ENCODE assay signal across 8 cellular contexts in the genomic region with DNA sequence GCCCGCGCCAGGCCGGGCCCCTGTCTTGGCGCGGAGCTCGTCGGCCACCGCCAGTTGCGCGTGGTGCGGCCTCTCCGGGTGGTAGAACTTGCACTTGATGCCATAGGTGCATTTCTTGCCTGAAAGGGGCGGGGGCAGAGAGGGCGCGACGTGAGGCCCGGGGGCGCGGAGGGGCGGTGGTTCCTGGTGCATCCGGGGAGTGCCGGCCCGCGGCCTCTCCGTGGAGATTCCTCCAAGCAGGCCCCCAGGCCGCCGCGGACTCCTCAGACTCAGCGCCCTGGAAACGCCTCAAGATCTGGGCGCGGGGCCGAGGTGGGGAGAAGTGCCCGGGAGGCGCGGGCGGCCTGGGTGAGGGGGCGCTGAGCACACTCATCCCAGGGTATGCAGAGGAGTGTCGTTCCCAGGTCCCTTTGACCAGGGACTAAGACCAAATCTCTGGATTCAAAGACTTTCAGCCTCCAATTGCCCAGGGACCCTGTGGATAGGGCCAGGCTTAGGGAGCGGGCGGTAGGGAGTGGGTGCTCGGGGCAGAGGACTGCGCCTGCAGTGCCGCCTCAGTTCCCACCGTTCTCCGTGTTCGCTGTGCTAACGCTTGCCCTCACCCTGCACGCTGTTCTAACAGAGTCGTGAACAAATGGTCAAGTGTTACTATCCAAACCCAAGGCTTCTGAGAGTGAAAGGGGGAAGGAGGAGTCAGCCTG. TPM values are rescaled to one million over a fixed set of nuclear protein-coding genes. Genes with fewer than 3 reads are reported as not detected.
DNase-seq lines count a peak whose midpoint lies in the region; ATAC-seq and TF ChIP-seq lines count a peak whose summit lies in the region.

No MANE protein-coding gene starts in this region.

- H3K36me3 ChIP-seq in mucosa of rectum (ENCODE audit: control insufficient read depth in 2 of 2, insufficient read depth in 2 of 2, low read length in 2 of 2): peaks cover 0 to 5% of the 10 kb centered on the region in 2 donors

- H3K4me1 ChIP-seq in mucosa of rectum (ENCODE audit: control insufficient read depth in 2 of 2, insufficient read depth in 2 of 2, low read length in 2 of 2): peaks cover 40 to 48% of the 10 kb centered on the region in 2 donors

- H3K27ac Mint-ChIP-seq in type B pancreatic cell: no peak overlapping the region

- H3K4me3 Mint-ChIP-seq in activated T-cell treated with anti-CD3 and anti-CD28 coated beads, Interleukin-2, amount 50 U/mL, for 4 hours: no peak overlapping the region
- no peak overlapping the region for H3K4me3 Mint-ChIP-seq in type B pancreatic cell

- no peaks in the 10 kb centered on the region for H3K9me3 ChIP-seq in mucosa of rectum (ENCODE audit: control insufficient read depth in 2 of 2, low read length in 2 of 2)

- TF ChIP-seq CTCF in type B pancreatic cell (conservative IDR thresholded peaks at IDR 0.05): no peak
- no peak for TF ChIP-seq CTCF in GM10248 (IDR thresholded peaks at IDR 0.05; ENCODE audit: control extremely low read depth, extremely low read depth, low read depth, missing control alignments)
- no peak for TF ChIP-seq CTCF in GM13977 (IDR thresholded peaks at IDR 0.05; ENCODE audit: extremely low read depth, insufficient read depth, missing control alignments)

- H3K27me3 ChIP-seq in mucosa of rectum (ENCODE audit: control insufficient read depth in 2 of 2, insufficient read depth in 2 of 2, low read length in 2 of 2): no peaks in the 10 kb centered on the region

- peak; percentile 5 to 49 for ATAC-seq in activated T-cell treated with anti-CD3 and anti-CD28 coated beads, Interleukin-2, amount 50 U/mL, for 4 hours

- in situ Hi-C loops in GM13977 (cut with MboI; ENCODE audit: low pct_unique_long_range_greater_than_20kb, low sequenced_read_pairs, unreplicated experiment): no loop called here

- no peaks in the 10 kb centered on the region for H3K4me1 Mint-ChIP-seq in activated T-cell treated with anti-CD3 and anti-CD28 coated beads, Interleukin-2, amount 50 U/mL, for 4 hours (ENCODE audit: low read depth)
- H3K4me1 Mint-ChIP-seq in type B pancreatic cell (ENCODE audit: unreplicated experiment): peaks cover 16% of the 10 kb centered on the region

- H3K36me3 Mint-ChIP-seq in activated T-cell treated with anti-CD3 and anti-CD28 coated beads, Interleukin-2, amount 50 U/mL, for 4 hours (ENCODE audit: insufficient read depth): peaks cover 11% of the 10 kb centered on the region
- H3K36me3 Mint-ChIP-seq in type B pancreatic cell: no peaks in the 10 kb centered on the region

- H3K27ac ChIP-seq in mucosa of rectum (ENCODE audit: low read depth in 2 of 2, low read length in 2 of 2): peak overlapping the region; percentile 83 to 84

- CTCF ChIA-PET in GM10248 (lab: Yijun Ruan, JAX): interaction anchor here (1.5 kb wide), 1 partner anchor 65 kb away, joined by 4 read pairs; no protein-coding TSS in a partner anchor

- DNase-seq in activated T-cell treated with anti-CD3 and anti-CD28 coated beads, Interleukin-2, amount 50 U/mL, for 4 hours: no peak
- DNase-seq in activated T-cell treated with anti-CD3 and anti-CD28 coated beads for 4 hours (no peak), erythroblast (lab: John Stamatoyannopoulos, UW) (peak; percentile 55 to 60), type B pancreatic cell (ENCODE audit: extremely low spot score, unreplicated experiment) (peak; percentile 80), GM10248 (ENCODE audit: extremely low spot score) (no peak), NCI-H1092 treated with DMSO at 0.1 percent for 48 hours (lab: John Stamatoyannopoulos, UW) (no peak), GM13977 (ENCODE audit: low spot score) (no peak)

- POLR2A ChIA-PET in GM10248 (lab: Yijun Ruan, JAX): interaction anchor here (0.6 kb wide), 1 partner anchor 86 kb away, joined by 3 read pairs; no protein-coding TSS in a partner anchor

- H3K27me3 Mint-ChIP-seq in activated T-cell treated with anti-CD3 and anti-CD28 coated beads, Interleukin-2, amount 50 U/mL, for 4 hours (ENCODE audit: low read depth): no peaks in the 10 kb centered on the region
- peaks cover 31% of the 10 kb centered on the region for H3K27me3 Mint-ChIP-seq in type B pancreatic cell

- H3K9me3 Mint-ChIP-seq in activated T-cell treated with anti-CD3 and anti-CD28 coated beads, Interleukin-2, amount 50 U/mL, for 4 hours: no peaks in the 10 kb centered on the region
- H3K9me3 Mint-ChIP-seq in type B pancreatic cell: no peaks in the 10 kb centered on the region

- peak overlapping the region; percentile 62 to 72 for H3K4me3 ChIP-seq in mucosa of rectum (ENCODE audit: low read length in 2 of 2)

- H3K9ac ChIP-seq in mucosa of rectum (ENCODE audit: low read depth in 1 of 2, low read length in 2 of 2): peak overlapping the region; percentile 52 to 82

- TF ChIP-seq POLR2A in erythroblast (IDR thresholded peaks at IDR 0.05; ENCODE audit: low read length): no peak

RNA-seq across cellular contexts. Expression of gene ZC3H12D, which starts 33.3 kb away (rescaled TPM):
- total RNA-seq in activated T-cell treated with anti-CD3 and anti-CD28 coated beads, Interleukin-2, amount 50 U/mL, for 4 hours: 10 to 100 TPM; 22.2 to 51.5 (median 42.5) TPM
- total RNA-seq in type B pancreatic cell (ENCODE audit: low replicate concordance): 0.58 and 0.98 TPM in 2 replicates

RNA-seq across cellular contexts. Expression of gene SUMO4, which starts 51.4 kb away (rescaled TPM):
- total RNA-seq in activated T-cell treated with anti-CD3 and anti-CD28 coated beads, Interleukin-2, amount 50 U/mL, for 4 hours: 1 to 10 TPM; 2.6 to 3.0 (median 2.7) TPM
- 0.98 and 2.8 TPM in 2 replicates for total RNA-seq in type B pancreatic cell (ENCODE audit: low replicate concordance)

Comparison
In these comparisons a context has a peak if more than half of its experiments do, and no peak if none do; other contexts are left out.
1. DNase-seq: peak in erythroblast (2 of 2) and type B pancreatic cell (single experiment); none in activated T-cell treated with anti-CD3 and anti-CD28 coated beads, Interleukin-2, amount 50 U/mL, for 4 hours (single experiment), activated T-cell treated with anti-CD3 and anti-CD28 coated beads for 4 hours (single experiment), GM10248 (single experiment), NCI-H1092 treated with DMSO at 0.1 percent for 48 hours (single experiment) and GM13977 (single experiment).
2. RNA of gene ZC3H12D, which starts 33.3 kb away (total RNA-seq): 22.2 to 51.5 TPM in activated T-cell treated with anti-CD3 and anti-CD28 coated beads, Interleukin-2, amount 50 U/mL, for 4 hours; 0.58 to 0.98 TPM in type B pancreatic cell; every median in the first group is over 10 times any median in the second.